Comparison of ENCODE assay signal across 8 cellular contexts in the genomic region with DNA sequence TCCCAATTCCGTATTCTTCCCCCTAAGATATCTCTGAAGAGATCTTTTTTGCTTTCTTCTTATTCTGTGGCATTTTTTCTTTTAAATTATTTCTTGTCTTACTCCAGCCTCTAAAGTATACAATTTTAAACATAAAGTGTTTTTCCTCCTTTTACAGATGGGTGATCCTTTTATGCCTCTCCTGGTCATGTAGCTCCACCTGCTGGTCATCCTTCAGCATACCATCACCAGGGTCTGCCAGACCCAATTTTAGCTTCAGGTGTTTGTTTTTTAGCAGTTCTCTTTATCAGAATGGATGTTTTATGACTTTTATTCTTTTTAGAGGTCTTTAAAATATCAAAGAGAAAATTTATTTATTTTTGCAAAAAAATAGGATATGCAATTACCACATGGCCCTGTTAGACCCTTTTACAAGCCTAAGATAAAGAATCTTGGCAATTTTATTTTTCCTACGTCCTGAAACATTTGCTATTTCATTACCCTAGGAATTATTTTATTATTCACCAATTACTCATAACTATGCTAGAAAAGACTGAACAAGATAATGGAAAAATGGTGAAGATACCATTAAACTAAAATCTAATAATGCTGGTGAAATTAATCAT. TPM values are rescaled to one million over a fixed set of nuclear protein-coding genes. Genes with fewer than 3 reads are reported as not detected.
DNase-seq lines count a peak whose midpoint lies in the region; ATAC-seq and TF ChIP-seq lines count a peak whose summit lies in the region.

No MANE protein-coding gene starts in this region.

- peak overlapping the region in 1 of 2 donors; percentile 21 for H3K27ac ChIP-seq in coronary artery
- H3K27ac ChIP-seq in lung (ENCODE audit: low read depth in 1 of 2, low read length in 1 of 2) = no peak overlapping the region

- no peak overlapping the region for H3K4me3 ChIP-seq in coronary artery
- no peak overlapping the region for H3K4me3 ChIP-seq in lung

- no peaks in the 10 kb centered on the region for H3K4me1 ChIP-seq in lung (ENCODE audit: control insufficient read depth in 2 of 2, insufficient read depth in 2 of 2, low read length in 2 of 2)

- peaks cover 0 to 2% of the 10 kb centered on the region in 2 donors for H3K36me3 ChIP-seq in lung (ENCODE audit: control insufficient read depth in 2 of 2, insufficient read depth in 2 of 2, low read length in 2 of 2)

- no peaks in the 10 kb centered on the region for H3K9me3 ChIP-seq in lung (ENCODE audit: control insufficient read depth in 2 of 2, insufficient read depth in 1 of 2, low read length in 1 of 2)

- no peaks in the 10 kb centered on the region for H3K27me3 ChIP-seq in lung (ENCODE audit: control insufficient read depth, insufficient read depth)

- peak; percentile 68 for ATAC-seq in HG02870 (IDR thresholded peaks at IDR 0.05; ENCODE audit: unreplicated experiment)
- ATAC-seq in lung (ENCODE audit: insufficient read depth, low FRiP score) = no peak

- WGBS in lung, 2 donors = 91 to 96% methylated on average over 2 of the region's 2 CpGs

- peak; percentile 56 for DNase-seq in SIG-M5 treated with dmso at 0.1 percent for 504 hours (lab: John Stamatoyannopoulos, UW; ENCODE audit: unreplicated experiment)
- no peak for DNase-seq in SIG-M5 (lab: John Stamatoyannopoulos, UW)
- peak; percentile 32 for DNase-seq in NCI-H2171 (lab: John Stamatoyannopoulos, UW)
- DNase-seq in activated CD4-positive, alpha-beta T cell treated with anti-CD3 and anti-CD28 coated beads for 24 hours (ENCODE audit: low read depth in 2 of 2) = peak; percentile 25 to 49
- no peak for DNase-seq in coronary artery (ENCODE audit: low spot score)
- peak; percentile 41 for DNase-seq in lung (ENCODE audit: low spot score)
- peak; percentile 9 to 30 for DNase-seq in stimulated activated CD8-positive, alpha-beta memory T cell treated with anti-CD3 and anti-CD28 coated beads, Interleukin-15, amount 100 ng/mL, for 48 hours (ENCODE audit: low read depth in 2 of 2)

- TF ChIP-seq CTCF in coronary artery (IDR thresholded peaks at IDR 0.05) (peak; percentile 75), lung (IDR thresholded peaks at IDR 0.05; ENCODE audit: control extremely low read depth, extremely low read depth) (peak; percentile 85)

RNA-seq across cellular contexts. Expression of gene PIGN, which starts 55.4 kb away (rescaled TPM):
- total RNA-seq in lung = 10 to 100 TPM; 25.2 to 62.5 TPM
- 1 to 10 TPM; 5.7 to 7.4 TPM for polyA plus RNA-seq in lung

RNA-seq across cellular contexts. Expression of gene RELCH, which starts 55.6 kb away (rescaled TPM):
- 10 to 100 TPM; 31.1 to 69.2 TPM for total RNA-seq in lung
- polyA plus RNA-seq in lung = 10 to 100 TPM; 11.6 to 13.6 TPM

Comparison
In these comparisons a context has a peak if more than half of its experiments do, and no peak if none do; other contexts are left out.
1. DNase-seq: peak in SIG-M5 treated with dmso at 0.1 percent for 504 hours (single experiment), NCI-H2171 (single experiment), activated CD4-positive, alpha-beta T cell treated with anti-CD3 and anti-CD28 coated beads for 24 hours (2 of 2), lung (single experiment) and stimulated activated CD8-positive, alpha-beta memory T cell treated with anti-CD3 and anti-CD28 coated beads, Interleukin-15, amount 100 ng/mL, for 48 hours (2 of 2); none in SIG-M5 (single experiment) and coronary artery (single experiment).